ENCODE assay signal across 20 cellular contexts in genomic region chrX:37000140-37000539, GRCh38. TPM values are rescaled to one million over a fixed set of nuclear protein-coding genes. Genes with fewer than 3 reads are reported as not detected.
DNase-seq lines count a peak whose midpoint lies in the region; TF ChIP-seq lines count a peak whose summit lies in the region.
"Had no signal": no experiment of that assay in that cellular context is flagged by ENCODE, and none has a peak within 500 bp of the region (broad histone marks: within the 10 kb centered on the region; RNA-seq: fewer than 3 reads in every experiment).

No MANE protein-coding gene starts in this region.

- H3K9ac ChIP-seq in endodermal cell (ENCODE audit: extremely low read depth, low read length, poor library complexity, severe bottlenecking) = no peak overlapping the region

- peaks cover 2% of the 10 kb centered on the region for H3K4me1 Mint-ChIP-seq in endodermal cell
- no peaks in the 10 kb centered on the region for H3K4me1 Mint-ChIP-seq in CD4-positive, alpha-beta memory T cell
- H3K4me1 Mint-ChIP-seq: CD4-positive, CD25-positive, alpha-beta regulatory T cell; IgD-negative memory B cell had no signal

- no peaks in the 10 kb centered on the region for H3K4me1 ChIP-seq in endodermal cell (ENCODE audit: control insufficient read depth, insufficient read depth, low read length)
- no peaks in the 10 kb centered on the region for H3K4me1 ChIP-seq in CD4-positive, alpha-beta memory T cell (ENCODE audit: insufficient read depth, low read length)
- H3K4me1 ChIP-seq: BE2C, Caco-2 had no signal

- no peak for TF ChIP-seq CTCF in endodermal cell (conservative IDR thresholded peaks at IDR 0.05)

- H3K36me3 ChIP-seq in H7 (replicated peaks; ENCODE audit: control insufficient read depth, insufficient read depth, low read length) (no peaks in the 10 kb centered on the region), endodermal cell (ENCODE audit: control insufficient read depth, insufficient read depth, low read length) (no peaks in the 10 kb centered on the region)
- no peaks in the 10 kb centered on the region for H3K36me3 ChIP-seq in CD4-positive, alpha-beta memory T cell (ENCODE audit: insufficient read depth, low read length)
- H3K36me3 ChIP-seq: BE2C had no signal

- no peaks in the 10 kb centered on the region for H3K9me3 ChIP-seq in endodermal cell (ENCODE audit: control insufficient read depth, low read length)
- no peaks in the 10 kb centered on the region for H3K9me3 ChIP-seq in CD4-positive, alpha-beta memory T cell (ENCODE audit: control insufficient read depth in 1 of 2, low read length in 2 of 2)
- H3K9me3 ChIP-seq: BE2C, Caco-2 had no signal

- POLR2A ChIA-PET in CD4-positive, alpha-beta memory T cell (lab: Charles Lee; ENCODE audit: partially characterized antibody) = no interaction called here

- no peak overlapping the region for H3K4me3 ChIP-seq in H7 (ENCODE audit: insufficient read depth, low read depth, low read length)
- no peak overlapping the region for H3K4me3 ChIP-seq in endodermal cell (ENCODE audit: low read length)
- H3K4me3 ChIP-seq in CD4-positive, alpha-beta memory T cell (ENCODE audit: low read length in 2 of 2) = no peak overlapping the region
- H3K4me3 ChIP-seq: GM12878 had no signal

- H3K27me3 ChIP-seq in H7 (ENCODE audit: control insufficient read depth, insufficient read depth, low read length) (no peaks in the 10 kb centered on the region), endodermal cell (ENCODE audit: control insufficient read depth, insufficient read depth, low read length, poor library complexity, severe bottlenecking) (no peaks in the 10 kb centered on the region)
- H3K27me3 ChIP-seq in CD4-positive, alpha-beta memory T cell (ENCODE audit: insufficient read depth, low read length) = no peaks in the 10 kb centered on the region
- H3K27me3 ChIP-seq: BE2C had no signal

- H3K4me3 Mint-ChIP-seq in endodermal cell = no peak overlapping the region
- no peak overlapping the region for H3K4me3 Mint-ChIP-seq in CD4-positive, alpha-beta memory T cell
- H3K4me3 Mint-ChIP-seq: CD4-positive, CD25-positive, alpha-beta regulatory T cell; HFFc6 had no signal

- CTCF ChIA-PET in CD4-positive, alpha-beta memory T cell (lab: Charles Lee; ENCODE audit: partially characterized antibody) = no interaction called here

- H3K27ac ChIP-seq in endodermal cell (ENCODE audit: low read depth, low read length) = no peak overlapping the region
- no peak overlapping the region for H3K27ac ChIP-seq in CD4-positive, alpha-beta memory T cell (ENCODE audit: low read depth, low read length)

- intact Hi-C loops in CD4-positive, alpha-beta memory T cell (cut with micrococcal nuclease) = no loop called here
- intact Hi-C loops in head of caudate nucleus (cut with DNase I) = no loop called here

- DNase-seq in H7 = peak; percentile 40
- DNase-seq in endodermal cell = peak; percentile 53
- DNase-seq in islet precursor cell = peak; percentile 45
- no peak for DNase-seq in CD4-positive, alpha-beta memory T cell
- no peak for DNase-seq in head of caudate nucleus
- no peak for DNase-seq in NCI-H1092 (lab: John Stamatoyannopoulos, UW)
- no peak for DNase-seq in cerebellar cortex (ENCODE audit: low spot score)
- DNase-seq: ACHN; BE2C; C1 segment of cervical spinal cord; Caco-2; CD4-positive, CD25-positive, alpha-beta regulatory T cell; DMS153; DMS79; HFFc6; KBM-7 had no signal

- H3K27me3 Mint-ChIP-seq in endodermal cell (ENCODE audit: insufficient read depth) = no peaks in the 10 kb centered on the region
- no peaks in the 10 kb centered on the region for H3K27me3 Mint-ChIP-seq in CD4-positive, alpha-beta memory T cell
- H3K27me3 Mint-ChIP-seq: CD4-positive, CD25-positive, alpha-beta regulatory T cell had no signal

- H3K36me3 Mint-ChIP-seq in endodermal cell (ENCODE audit: low read depth) = no peaks in the 10 kb centered on the region
- no peaks in the 10 kb centered on the region for H3K36me3 Mint-ChIP-seq in CD4-positive, alpha-beta memory T cell
- H3K36me3 Mint-ChIP-seq: CD4-positive, CD25-positive, alpha-beta regulatory T cell; IgD-negative memory B cell had no signal

- peaks cover 20% of the 10 kb centered on the region for H3K9me3 Mint-ChIP-seq in endodermal cell
- H3K9me3 Mint-ChIP-seq in CD4-positive, alpha-beta memory T cell = no peaks in the 10 kb centered on the region
- H3K9me3 Mint-ChIP-seq: HFFc6 had no signal

- WGBS in endodermal cell (ENCODE audit: insufficient coverage in 1 of 2, insufficient read length in 1 of 2), 2 experiments = 0 to 57% methylated on average over 1 to 7 of the region's 9 CpGs

- H3K27ac Mint-ChIP-seq in endodermal cell = no peak overlapping the region
- H3K27ac Mint-ChIP-seq in CD4-positive, alpha-beta memory T cell = no peak overlapping the region
- H3K27ac Mint-ChIP-seq: CD4-positive, CD25-positive, alpha-beta regulatory T cell; HFFc6; IgD-negative memory B cell had no signal

RNA-seq across cellular contexts. Expression of gene FAM47C, which starts 8.0 kb away (rescaled TPM):
- total RNA-seq in H7 (2014; rRNA removed; shearing (Covaris generic)) = not detected in 2 replicates
- total RNA-seq in endodermal cell = not detected
- polyA plus RNA-seq in endodermal cell (2013, experiment 1 of 2) = not detected
- not detected for polyA plus RNA-seq in endodermal cell (2013, experiment 2 of 2)
- not detected for total RNA-seq in CD4-positive, alpha-beta memory T cell
- polyA plus RNA-seq in CD4-positive, alpha-beta memory T cell = not detected
- total RNA-seq: Caco-2; CD4-positive, CD25-positive, alpha-beta regulatory T cell; G401; GM12878; HepG2; HFFc6 had no signal
- polyA plus RNA-seq: CD4-positive, CD25-positive, alpha-beta regulatory T cell; GM12878; HepG2; IgD-negative memory B cell had no signal

Comparison
In these comparisons a context has a peak if more than half of its experiments do, and no peak if none do; other contexts are left out.
1. DNase-seq: peak in H7 (single experiment), endodermal cell (single experiment) and islet precursor cell (single experiment); none in CD4-positive, alpha-beta memory T cell (0 of 5), head of caudate nucleus (0 of 42), NCI-H1092 (single experiment) and cerebellar cortex (single experiment).